25 cellular contexts compared by ENCODE assay signal in genomic region chr5:157594675-157595074, GRCh38. TPM values are rescaled to one million over a fixed set of nuclear protein-coding genes. Genes with fewer than 3 reads are reported as not detected.
DNase-seq lines count a peak whose midpoint lies in the region; ATAC-seq, FAIRE-seq and TF ChIP-seq lines count a peak whose summit lies in the region.
"Had no signal": no experiment of that assay in that cellular context is flagged by ENCODE, and none has a peak within 500 bp of the region (broad histone marks: within the 10 kb centered on the region; RNA-seq: fewer than 3 reads in every experiment).

No MANE protein-coding gene starts in this region.

- H3K4me1 Mint-ChIP-seq in activated CD4-positive, alpha-beta T cell treated with anti-CD3 and anti-CD28 coated beads, Interleukin-2, amount 10 ng/mL, durations not matched to agents 7 days and 5 days, result peaks cover 81% of the 10 kb centered on the region

- H3K27ac ChIP-seq in BLaER1 (peak overlapping the region; percentile 39; the same call in 1 of the 2 replicates), KOPT-K1 (ENCODE audit: low read depth, low read length, poor library complexity, severe bottlenecking) (peak overlapping the region; percentile 80), GM12878 (ENCODE audit: control insufficient read depth, insufficient read depth) (peak overlapping the region; percentile 13; the same call in 1 of the 2 replicates)
- H3K27ac ChIP-seq: adrenal gland, brain microvascular endothelial cell, heart right ventricle, RWPE1, SK-N-MC had no signal

- no peak for FAIRE-seq in GM12878 (lab: Jason Lieb, UNC)

- WGBS in GM12878 (ENCODE audit: insufficient coverage, insufficient replicate concordance, low lambda C conversion rate, missing lambda C conversion rate), result 23% methylated on average over 2 of the region's 2 CpGs

- peak overlapping the region; percentile 13 for H3K27ac Mint-ChIP-seq in activated CD4-positive, alpha-beta T cell treated with anti-CD3 and anti-CD28 coated beads, Interleukin-2, amount 10 ng/mL, durations not matched to agents 7 days and 5 days
- H3K27ac Mint-ChIP-seq: type B pancreatic cell had no signal

- H3K9ac ChIP-seq in BLaER1 (no peak overlapping the region), GM12878 (ENCODE audit: control insufficient read depth, insufficient read depth, low read length) (no peak overlapping the region; the same call in 1 of the 2 replicates)

- POLR2A ChIA-PET in activated CD4-positive, alpha-beta T cell treated with anti-CD3 and anti-CD28 coated beads, Interleukin-2, amount 10 ng/mL, durations not matched to agents 7 days and 5 days (lab: Charles Lee), result interaction anchor here (0.5 kb wide), 1 partner anchor 10 kb away, joined by 3 read pairs; no protein-coding TSS in a partner anchor
- POLR2A ChIA-PET in GM12878 (lab: Charles Lee), result interaction anchor here (0.5 to 4.5 kb wide), 13 partner anchors 10 to 1360 kb away, joined by 3 to 25 read pairs (median 6); partner anchors contain the start of genes SOX30 and THG1L

- peak overlapping the region; percentile 87 for H3K4me2 ChIP-seq in BLaER1
- H3K4me2 ChIP-seq in GM12878 (ENCODE audit: control insufficient read depth, insufficient read depth), result peak overlapping the region; percentile 51

- no peak for TF ChIP-seq POLR2A in GM12878 (IDR thresholded peaks at IDR 0.05; ENCODE audit: low read depth, low read length)

- no peak for TF ChIP-seq RAD21 in GM12878 (IDR thresholded peaks at IDR 0.05; ENCODE audit: insufficient read depth, low read depth, low read length)

- H2AFZ ChIP-seq in GM12878 (ENCODE audit: control insufficient read depth, low read depth, low read length), result no peak overlapping the region

- H3K36me3 ChIP-seq in BLaER1 (no peaks in the 10 kb centered on the region), KOPT-K1 (ENCODE audit: insufficient read depth, low read length) (no peaks in the 10 kb centered on the region), GM12878 (ENCODE audit: control insufficient read depth in 2 of 2, insufficient read depth in 2 of 2, low read length in 1 of 2) (no peaks in the 10 kb centered on the region)
- H3K36me3 ChIP-seq: adrenal gland, brain microvascular endothelial cell, HAP-1, heart right ventricle had no signal

- H3K36me3 Mint-ChIP-seq in activated CD4-positive, alpha-beta T cell treated with anti-CD3 and anti-CD28 coated beads, Interleukin-2, amount 10 ng/mL, durations not matched to agents 7 days and 5 days (ENCODE audit: low read depth), result peaks cover 19% of the 10 kb centered on the region
- H3K36me3 Mint-ChIP-seq: type B pancreatic cell had no signal

- SMC1A ChIA-PET in GM12878 (lab: Charles Lee; ENCODE audit: uncharacterized antibody, unreplicated experiment), result interaction anchor here (0.7 to 11.0 kb wide), 16 partner anchors 11 to 149 kb away, joined by 3 to 146 read pairs (median 18); partner anchors contain the start of genes C5orf52 and LSM11

- H3K4me1 ChIP-seq in BLaER1 (peaks cover 85% of the 10 kb centered on the region), GM12878 (ENCODE audit: control insufficient read depth, insufficient read depth, low read length) (peaks cover 79% of the 10 kb centered on the region)
- H3K4me1 ChIP-seq: adrenal gland, HAP-1 had no signal

- TF ChIP-seq CTCF in GM12878 (IDR thresholded peaks at IDR 0.05 in 2 of 3, conservative IDR thresholded peaks at IDR 0.05 in 1 of 3; ENCODE audit: control insufficient read depth in 2 of 3, extremely low read depth in 1 of 3, insufficient read depth in 1 of 3, low read depth in 3 of 3, low read length in 3 of 3), result no peak

- RAD21 ChIA-PET in GM12878 (lab: Charles Lee; ENCODE audit: unreplicated experiment), result interaction anchor here (0.7 to 9.3 kb wide), 17 partner anchors 8 to 311 kb away, joined by 3 to 90 read pairs (median 9); partner anchors contain the start of genes ADAM19, LSM11 and THG1L

- ATAC-seq in GM12878, result no peak
- ATAC-seq: T-helper 17 cell had no signal

- H3K27me3 Mint-ChIP-seq in activated CD4-positive, alpha-beta T cell treated with anti-CD3 and anti-CD28 coated beads, Interleukin-2, amount 10 ng/mL, durations not matched to agents 7 days and 5 days, result no peaks in the 10 kb centered on the region
- H3K27me3 Mint-ChIP-seq: T-helper 17 cell, type B pancreatic cell had no signal

- no peaks in the 10 kb centered on the region for H3K79me2 ChIP-seq in GM12878 (ENCODE audit: control insufficient read depth, insufficient read depth, low read length)

- peaks cover 14% of the 10 kb centered on the region for H3K9me3 Mint-ChIP-seq in activated CD4-positive, alpha-beta T cell treated with anti-CD3 and anti-CD28 coated beads, Interleukin-2, amount 10 ng/mL, durations not matched to agents 7 days and 5 days

- TF ChIP-seq EP300 in GM12878 (IDR thresholded peaks at IDR 0.05; ENCODE audit: borderline replicate concordance in 1 of 2, control insufficient read depth in 1 of 2, low read depth in 2 of 2, low read length in 2 of 2), result no peak

- CTCF ChIA-PET in activated CD4-positive, alpha-beta T cell treated with anti-CD3 and anti-CD28 coated beads, Interleukin-2, amount 10 ng/mL, durations not matched to agents 7 days and 5 days (lab: Charles Lee), result interaction anchor here (1.0 to 3.5 kb wide), 6 partner anchors 9 to 55 kb away, joined by 3 to 30 read pairs (median 5); no protein-coding TSS in a partner anchor
- CTCF ChIA-PET in GM12878 (lab: Yijun Ruan, JAX), result interaction anchor here (0.7 to 3.4 kb wide), 16 partner anchors 10 to 149 kb away, joined by 3 to 14 read pairs (median 4); partner anchors contain the start of gene LSM11

- H4K20me1 ChIP-seq in BLaER1 (no peaks in the 10 kb centered on the region), GM12878 (ENCODE audit: control insufficient read depth, insufficient read depth) (no peaks in the 10 kb centered on the region)

- no peaks in the 10 kb centered on the region for H3K9me3 ChIP-seq in BLaER1
- no peaks in the 10 kb centered on the region for H3K9me3 ChIP-seq in KOPT-K1 (ENCODE audit: insufficient read depth, low read length, poor library complexity, severe bottlenecking)
- no peaks in the 10 kb centered on the region; the same call in 1 of the 3 replicates for H3K9me3 ChIP-seq in GM12878 (replicated peaks; ENCODE audit: control insufficient read depth, insufficient read depth, low read length)
- H3K9me3 ChIP-seq: adrenal gland had no signal

- H3K4me3 Mint-ChIP-seq in activated CD4-positive, alpha-beta T cell treated with anti-CD3 and anti-CD28 coated beads, Interleukin-2, amount 10 ng/mL, durations not matched to agents 7 days and 5 days, result no peak overlapping the region
- H3K4me3 Mint-ChIP-seq: type B pancreatic cell had no signal

- no peak for DNase-seq in activated CD4-positive, alpha-beta T cell treated with anti-CD3 and anti-CD28 coated beads, Interleukin-2, amount 10 ng/mL, durations not matched to agents 7 days and 5 days
- no peak for DNase-seq in activated CD4-positive, alpha-beta T cell treated with anti-CD3 and anti-CD28 coated beads for 1 hour
- DNase-seq in GM12878 (ENCODE audit: low read depth, low spot score), result no peak
- no peak for DNase-seq in NCI-H1417 treated with DMSO at 0.1 percent for 48 hours (lab: John Stamatoyannopoulos, UW)
- DNase-seq in DMS153 treated with DMSO at 0.1 percent for 48 hours (lab: John Stamatoyannopoulos, UW; ENCODE audit: unreplicated experiment), result no peak
- DNase-seq in 8988T, result no peak
- DNase-seq: adrenal gland; brain microvascular endothelial cell; effector memory CD4-positive, alpha-beta T cell; heart right ventricle; Kasumi-1; mammary epithelial cell; NCI-H1930; occipital lobe; T-helper 17 cell had no signal

- H3K27me3 ChIP-seq in BLaER1 (no peaks in the 10 kb centered on the region), GM12878 (replicated peaks in 1 of 2; ENCODE audit: control insufficient read depth in 2 of 2, insufficient read depth in 2 of 2, low read length in 1 of 2) (no peaks in the 10 kb centered on the region)
- H3K27me3 ChIP-seq: adrenal gland, brain microvascular endothelial cell, heart right ventricle had no signal

- in situ Hi-C loops in GM12878 (cut with MboI), result no loop called here

- intact Hi-C loops in GM12878 (cut with micrococcal nuclease; ENCODE audit: unreplicated experiment), result loop anchor here (1.0 to 10.0 kb wide), 4 partner anchors 11 to 680 kb away; no protein-coding TSS in a partner anchor

- no peak overlapping the region for H3K4me3 ChIP-seq in BLaER1
- no peak overlapping the region for H3K4me3 ChIP-seq in GM12878
- H3K4me3 ChIP-seq: adrenal gland, HAP-1, heart right ventricle, SK-N-MC had no signal

- BruUV-seq in GM12878 (replicated peaks; lab: Mats Ljungman, UMichigan), result no TSS peak

RNA-seq across cellular contexts. Expression of gene ADAM19, which starts 19.1 kb away (rescaled TPM):
- 100 to 1,000 TPM; 118 to 127 TPM for total RNA-seq in activated CD4-positive, alpha-beta T cell treated with anti-CD3 and anti-CD28 coated beads, Interleukin-2, amount 10 ng/mL, durations not matched to agents 7 days and 5 days
- total RNA-seq in GM12878 (2013; cell fraction: nucleolus; rRNA removed), result 86.7 and 95.1 TPM in 2 replicates
- 47.0 and 50.9 TPM in 2 replicates for total RNA-seq in GM12878 (2014; rRNA removed)
- 33.5 and 37.1 TPM in 2 replicates for total RNA-seq in GM12878 (2014; rRNA removed; fragmentation: Illumina TruSeq; extraction: Trizol)
- total RNA-seq in GM12878 (2021), result 87.3 and 92.8 TPM in 2 replicates
- 9.4 TPM for polyA plus RNA-seq in GM12878 (2011; ENCODE audit: low read depth)
- 19.3 and 26.1 TPM in 2 replicates for polyA plus RNA-seq in GM12878 (2011; rRNA removed)
- 21.6 and 23.2 TPM in 2 replicates for polyA plus RNA-seq in GM12878 (2011; cell fraction: cytosol; rRNA removed)
- polyA plus RNA-seq in GM12878 (2011; cell fraction: nucleus; rRNA removed), result 37.3 and 40.3 TPM in 2 replicates
- 13.1 and 18.1 TPM in 2 replicates for polyA plus RNA-seq in GM12878 (2012)
- 40.6 and 48.5 TPM in 2 replicates for polyA plus RNA-seq in GM12878 (2014; fragmentation: Illumina TruSeq; extraction: Trizol)
- polyA plus RNA-seq in GM12878 (2014; fragmentation: Nextera tagmentation; extraction: Ambion mirVana), result 10 to 100 TPM; 16.0 to 24.4 TPM
- polyA plus RNA-seq in GM12878 (2014; rRNA removed), result 40.9 and 43.0 TPM in 2 replicates
- polyA plus RNA-seq in GM12878 (2016; fragmentation: Nextera tagmentation; extraction: Ambion mirVana), result 10 to 100 TPM; 52.4 to 59.3 TPM
- polyA minus RNA-seq in GM12878 (2011; rRNA and poly(A)+ RNA removed), result 52.0 and 66.1 TPM in 2 replicates
- 23.7 and 28.1 TPM in 2 replicates for polyA minus RNA-seq in GM12878 (2011; cell fraction: cytosol; rRNA and poly(A)+ RNA removed)
- polyA minus RNA-seq in GM12878 (2011; cell fraction: nucleus; rRNA and poly(A)+ RNA removed), result 20.6 and 36.1 TPM in 2 replicates

RNA-seq across cellular contexts. Expression of gene SOX30, which starts 57.6 kb away (rescaled TPM):
- total RNA-seq in activated CD4-positive, alpha-beta T cell treated with anti-CD3 and anti-CD28 coated beads, Interleukin-2, amount 10 ng/mL, durations not matched to agents 7 days and 5 days, result under 1 TPM in 1 of 2 experiments, not detected in 1; 0.10 TPM
- 0.17 and 0.31 TPM in 2 replicates for total RNA-seq in GM12878 (2013; cell fraction: nucleolus; rRNA removed)
- total RNA-seq in GM12878 (2014; rRNA removed) (0.11 TPM in 1 of 2 replicates, not detected in the other), GM12878 (2014; rRNA removed; fragmentation: Illumina TruSeq; extraction: Trizol) (0.09 TPM in 1 of 2 replicates, not detected in the other), GM12878 (2021) (0.11 and 0.13 TPM in 2 replicates)
- polyA plus RNA-seq in GM12878 (2011; ENCODE audit: low read depth), result not detected
- polyA plus RNA-seq in GM12878 (2011; rRNA removed) (0.06 and 0.11 TPM in 2 replicates), GM12878 (2014; fragmentation: Illumina TruSeq; extraction: Trizol) (0.10 TPM in 1 of 2 replicates, not detected in the other), GM12878 (2014; fragmentation: Nextera tagmentation; extraction: Ambion mirVana) (under 1 TPM; 0.06 to 0.07 TPM), GM12878 (2014; rRNA removed) (0.08 TPM in 1 of 2 replicates, not detected in the other), GM12878 (2016; fragmentation: Nextera tagmentation; extraction: Ambion mirVana) (under 1 TPM; 0.09 to 0.32 TPM)
- 0.07 TPM in 2 replicates for polyA plus RNA-seq in GM12878 (2011; cell fraction: cytosol; rRNA removed)
- polyA plus RNA-seq in GM12878 (2011; cell fraction: nucleus; rRNA removed), result not detected in 2 replicates
- 0.04 and 0.07 TPM in 2 replicates for polyA plus RNA-seq in GM12878 (2012)
- 0.22 and 0.26 TPM in 2 replicates for polyA minus RNA-seq in GM12878 (2011; rRNA and poly(A)+ RNA removed)
- not detected in 2 replicates for polyA minus RNA-seq in GM12878 (2011; cell fraction: cytosol; rRNA and poly(A)+ RNA removed)
- 0.12 TPM in 1 of 2 replicates, not detected in the other for polyA minus RNA-seq in GM12878 (2011; cell fraction: nucleus; rRNA and poly(A)+ RNA removed)
- total RNA-seq: A673, HT1080, mammary epithelial cell, occipital lobe, pulmonary artery endothelial cell, subcutaneous adipose tissue had no signal

Comparison
In these comparisons a context has a peak if more than half of its experiments do, and no peak if none do; other contexts are left out.
1. H3K27ac ChIP-seq: peak in every context shown above with its lines; median percentile 80 in KOPT-K1; 39 in BLaER1; 13 in GM12878.